Comparison of ENCODE assay signal across 1 cellular context in genomic region chr17:75846701-75847594, GRCh38.
TF ChIP-seq lines count a peak whose summit lies in the region.

No MANE protein-coding gene starts in this region.

TF ChIP-seq in HepG2, 621 proteins besides CTCF, POLR2A, EP300 and RAD21 (continues in another document):
- TF ChIP-seq FOXP4 (CRISPR knock-in tag; IDR thresholded peaks at IDR 0.05), result peak; percentile 77
- 0 out of 2 replicates have a peak, but pooled peaks have one; percentile 36 for TF ChIP-seq ZNF607 (CRISPR knock-in tag; IDR thresholded peaks at IDR 0.05; ENCODE audit: borderline replicate concordance)
- peak; percentile 99 for TF ChIP-seq ZNF609 (CRISPR knock-in tag; IDR thresholded peaks at IDR 0.05; ENCODE audit: borderline replicate concordance)
- peak; percentile 84; the same call in 1 of the 2 replicates for TF ChIP-seq MXD4 (CRISPR knock-in tag; IDR thresholded peaks at IDR 0.05)
- peak; percentile 61; the same call in 1 of the 2 replicates for TF ChIP-seq ETV5 (CRISPR knock-in tag; IDR thresholded peaks at IDR 0.05; ENCODE audit: borderline replicate concordance)
- TF ChIP-seq ZC3H4 (CRISPR knock-in tag; IDR thresholded peaks at IDR 0.05; ENCODE audit: borderline replicate concordance), result no peak; the same call in 1 of the 2 replicates
- TF ChIP-seq KDM2A (CRISPR knock-in tag; IDR thresholded peaks at IDR 0.05; ENCODE audit: borderline replicate concordance, low read depth), result peak; percentile 75; the same call in 1 of the 2 replicates
- TF ChIP-seq HNF1B (CRISPR knock-in tag; IDR thresholded peaks at IDR 0.05), result no peak; the same call in none of the 2 replicates
- no peak; the same call in 1 of the 2 replicates for TF ChIP-seq SMYD3 (CRISPR knock-in tag; IDR thresholded peaks at IDR 0.05)
- TF ChIP-seq IRX3 (CRISPR knock-in tag; IDR thresholded peaks at IDR 0.05; ENCODE audit: borderline replicate concordance, low read depth), result no peak
- peak; percentile 94 for TF ChIP-seq ZSCAN21 (CRISPR knock-in tag; IDR thresholded peaks at IDR 0.05; ENCODE audit: borderline replicate concordance)
- no peak for TF ChIP-seq PAF1 (CRISPR knock-in tag; IDR thresholded peaks at IDR 0.05)
- peak; percentile 89 for TF ChIP-seq NCOA2 (CRISPR knock-in tag; IDR thresholded peaks at IDR 0.05)
- peak; percentile 49; the same call in 1 of the 2 replicates for TF ChIP-seq ZNF644 (CRISPR knock-in tag; IDR thresholded peaks at IDR 0.05; ENCODE audit: low read depth)
- peak; percentile 82 for TF ChIP-seq ZNF263 (CRISPR knock-in tag; IDR thresholded peaks at IDR 0.05)
- peak; percentile 79; the same call in 1 of the 2 replicates for TF ChIP-seq PLSCR1 (CRISPR knock-in tag; IDR thresholded peaks at IDR 0.05; ENCODE audit: borderline replicate concordance)
- TF ChIP-seq ZNF737 (CRISPR knock-in tag; IDR thresholded peaks at IDR 0.05; ENCODE audit: borderline replicate concordance), result peak; percentile 95; the same call in 1 of the 2 replicates
- TF ChIP-seq ZNF570 (CRISPR knock-in tag; IDR thresholded peaks at IDR 0.05; ENCODE audit: borderline replicate concordance), result no peak
- TF ChIP-seq ZSCAN12 (CRISPR knock-in tag; IDR thresholded peaks at IDR 0.05), result no peak
- no peak for TF ChIP-seq ZNF784 (CRISPR knock-in tag; IDR thresholded peaks at IDR 0.05; ENCODE audit: borderline replicate concordance)
- peak; percentile 97 for TF ChIP-seq HDAC1 (CRISPR knock-in tag; IDR thresholded peaks at IDR 0.05)
- peak; percentile 99 for TF ChIP-seq ZNF788 (CRISPR knock-in tag; IDR thresholded peaks at IDR 0.05; ENCODE audit: borderline replicate concordance)
- no peak for TF ChIP-seq PBX3 (CRISPR knock-in tag; IDR thresholded peaks at IDR 0.05; ENCODE audit: borderline replicate concordance)
- TF ChIP-seq FOXP1 (IDR thresholded peaks at IDR 0.05), result no peak
- TF ChIP-seq FOXP1 (CRISPR knock-in tag; IDR thresholded peaks at IDR 0.05), result peak; percentile 73; the same call in 1 of the 2 replicates
- TF ChIP-seq ZNF550 (CRISPR knock-in tag; IDR thresholded peaks at IDR 0.05; ENCODE audit: borderline replicate concordance), result 0 out of 2 replicates have a peak, but pooled peaks have one; percentile 68
- TF ChIP-seq TARDBP (CRISPR knock-in tag; IDR thresholded peaks at IDR 0.05), result peak; percentile 97
- peak; percentile 83; the same call in 1 of the 2 replicates for TF ChIP-seq MIER3 (CRISPR knock-in tag; IDR thresholded peaks at IDR 0.05; ENCODE audit: borderline replicate concordance)
- peak; percentile 65; the same call in 1 of the 2 replicates for TF ChIP-seq KAT8 (CRISPR knock-in tag; IDR thresholded peaks at IDR 0.05)
- TF ChIP-seq RCOR2 (CRISPR knock-in tag; IDR thresholded peaks at IDR 0.05), result peak; percentile 78; the same call in 1 of the 2 replicates
- TF ChIP-seq CERS6 (CRISPR knock-in tag; IDR thresholded peaks at IDR 0.05), result no peak
- peak; percentile 95 for TF ChIP-seq ESRRA (CRISPR knock-in tag; IDR thresholded peaks at IDR 0.05; ENCODE audit: low read depth)
- TF ChIP-seq HDAC2 (CRISPR knock-in tag; IDR thresholded peaks at IDR 0.05), result peak; percentile 96
- TF ChIP-seq FOXC1 (CRISPR knock-in tag; IDR thresholded peaks at IDR 0.05; ENCODE audit: borderline replicate concordance), result peak; percentile 97
- TF ChIP-seq ZC3H13 (CRISPR knock-in tag; IDR thresholded peaks at IDR 0.05), result peak; percentile 89; the same call in 1 of the 2 replicates
- TF ChIP-seq DNMT1 (CRISPR knock-in tag; IDR thresholded peaks at IDR 0.05), result no peak; the same call in none of the 2 replicates
- peak; percentile 82 for TF ChIP-seq ZXDC (CRISPR knock-in tag; IDR thresholded peaks at IDR 0.05)
- TF ChIP-seq ZNF331 (CRISPR knock-in tag; IDR thresholded peaks at IDR 0.05), result peak; percentile 85
- TF ChIP-seq ARID4A (CRISPR knock-in tag; IDR thresholded peaks at IDR 0.05; ENCODE audit: borderline replicate concordance), result peak; percentile 92
- peak; percentile 85; the same call in 1 of the 2 replicates for TF ChIP-seq ZNF724P (CRISPR knock-in tag; IDR thresholded peaks at IDR 0.05; ENCODE audit: borderline replicate concordance)
- TF ChIP-seq HOXA5 (CRISPR knock-in tag; IDR thresholded peaks at IDR 0.05), result peak; percentile 95; the same call in 1 of the 2 replicates
